Comparison of ENCODE assay signal across 4 cellular contexts in genomic region chr7:76598582-76599282, GRCh38. TPM values are rescaled to one million over a fixed set of nuclear protein-coding genes. Genes with fewer than 3 reads are reported as not detected.
"Had no signal": no experiment of that assay in that cellular context is flagged by ENCODE, and none has a peak within 500 bp of the region (broad histone marks: within the 10 kb centered on the region; RNA-seq: fewer than 3 reads in every experiment).

No MANE protein-coding gene starts in this region.

RNA-seq across cellular contexts. Expression of gene SPDYE16, which starts 55.6 kb away (rescaled TPM):
- total RNA-seq: glomerular endothelial cell, mucosa of gallbladder, osteocyte, pulmonary artery endothelial cell had no signal
